Comparison of ENCODE assay signal across 25 cellular contexts in the genomic region with DNA sequence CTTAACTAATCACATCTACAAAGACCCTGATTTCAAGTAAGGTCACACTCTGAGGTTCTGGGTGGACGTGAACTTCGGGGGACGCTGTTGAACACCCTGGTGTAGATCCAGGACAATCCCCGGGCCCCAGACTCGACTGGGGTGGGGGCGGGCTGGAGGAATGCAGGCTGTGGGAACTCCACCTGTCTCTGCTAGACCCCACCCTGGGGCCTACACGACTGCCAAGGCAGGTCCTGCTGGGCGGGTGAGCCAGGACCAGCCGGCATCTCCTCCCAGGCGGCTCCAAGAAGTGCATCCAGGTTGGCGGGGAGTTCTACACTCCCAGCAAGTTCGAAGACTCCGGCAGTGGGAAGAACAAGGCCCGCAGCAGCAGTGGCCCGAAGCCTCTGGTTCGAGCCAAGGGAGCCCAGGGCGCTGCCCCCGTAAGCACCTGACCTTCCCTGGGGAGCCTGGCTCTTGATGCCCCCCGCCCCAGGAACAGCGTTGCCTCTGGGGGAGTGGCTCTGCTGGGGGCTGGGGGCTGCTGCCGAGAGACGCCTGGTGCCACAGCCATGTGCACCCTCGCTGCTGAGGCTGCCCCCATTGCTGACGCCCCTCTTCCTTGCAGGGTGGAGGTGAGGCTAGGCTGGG. TPM values are rescaled to one million over a fixed set of nuclear protein-coding genes. Genes with fewer than 3 reads are reported as not detected.
DNase-seq lines count a peak whose midpoint lies in the region; ATAC-seq and TF ChIP-seq lines count a peak whose summit lies in the region.
"Had no signal": no experiment of that assay in that cellular context is flagged by ENCODE, and none has a peak within 500 bp of the region (broad histone marks: within the 10 kb centered on the region; RNA-seq: fewer than 3 reads in every experiment).

No MANE protein-coding gene starts in this region.

- H3K4me1 ChIP-seq in left ventricle myocardium inferior (peaks cover 11% of the 10 kb centered on the region), HEK293 (ENCODE audit: control insufficient read depth, insufficient read depth, low read length) (no peaks in the 10 kb centered on the region), spleen (peaks cover 3 to 21% (median 7%) of the 10 kb centered on the region in 6 donors)
- H3K4me1 ChIP-seq: BE2C had no signal

- POLR2A ChIA-PET in HEK293 (lab: Yijun Ruan, JAX), result no interaction called here

- H3K4me3 Mint-ChIP-seq in glutamatergic neuron (ENCODE audit: unreplicated experiment), result no peak overlapping the region

- H3K27ac ChIP-seq in left ventricle myocardium inferior (replicated peaks), result no peak overlapping the region
- H3K27ac ChIP-seq in HEK293 (ENCODE audit: extremely low read depth, low read depth, low read length), result no peak overlapping the region
- H3K27ac ChIP-seq in spleen, result no peak overlapping the region
- H3K27ac ChIP-seq: A549, GM23248 had no signal

- H3K4me3 ChIP-seq in left ventricle myocardium inferior (no peak overlapping the region), HEK293 (ENCODE audit: low read depth, low read length) (no peak overlapping the region), spleen (no peak overlapping the region)
- H3K4me3 ChIP-seq: A549, GM23248 had no signal

- no peak for TF ChIP-seq POLR2A in spleen (IDR thresholded peaks at IDR 0.05)

- DNase-seq in left cardiac atrium (peak; percentile 17), left ventricle myocardium inferior (no peak), glutamatergic neuron (peak; percentile 14), spleen (peak; percentile 72), head of caudate nucleus (no peak)
- DNase-seq: 8988T; ACHN; AML-193; BE2C; C1 segment of cervical spinal cord; Calu3; CD4-positive, alpha-beta memory T cell; COR-L47; DMS53; DMS79 treated with DMSO at 0.1 percent for 48 hours; GF-D8; GM23248; H7; HCEC 1CT had no signal

- CTCF ChIA-PET in HEK293 (lab: Yijun Ruan, JAX), result no interaction called here

- H3K27me3 Mint-ChIP-seq in glutamatergic neuron (ENCODE audit: unreplicated experiment), result no peaks in the 10 kb centered on the region
- H3K27me3 Mint-ChIP-seq: CD4-positive, alpha-beta memory T cell had no signal

- no peak overlapping the region for H3K27ac Mint-ChIP-seq in glutamatergic neuron (ENCODE audit: unreplicated experiment)

- H3K36me3 Mint-ChIP-seq in glutamatergic neuron (ENCODE audit: unreplicated experiment), result no peaks in the 10 kb centered on the region
- H3K36me3 Mint-ChIP-seq: CD4-positive, alpha-beta memory T cell had no signal

- intact Hi-C loops in left cardiac atrium (cut with DNase I), result no loop called here
- intact Hi-C loops in left ventricle myocardium inferior (cut with micrococcal nuclease), result no loop called here
- intact Hi-C loops in spleen (cut with DNase I; ENCODE audit: low total_unique reads), result no loop called here
- intact Hi-C loops in head of caudate nucleus (cut with DNase I), result no loop called here

- H3K27me3 ChIP-seq in left ventricle myocardium inferior (ENCODE audit: low read depth) (peaks cover 41% of the 10 kb centered on the region), spleen (replicated peaks in 1 of 7) (peaks cover 0 to 38% (median 25%) of the 10 kb centered on the region in 7 donors)
- H3K27me3 ChIP-seq: BE2C had no signal

- no peaks in the 10 kb centered on the region for H3K4me1 Mint-ChIP-seq in glutamatergic neuron (ENCODE audit: low read depth, unreplicated experiment)

- TF ChIP-seq CTCF in left ventricle myocardium inferior (IDR thresholded peaks at IDR 0.05; ENCODE audit: borderline replicate concordance) (no peak), HEK293 (tag by site-specific recombination; IDR thresholded peaks at IDR 0.05) (no peak), glutamatergic neuron (IDR thresholded peaks at IDR 0.05; ENCODE audit: partially characterized antibody, unreplicated experiment) (no peak), spleen (IDR thresholded peaks at IDR 0.05 in 8 of 11, conservative IDR thresholded peaks at IDR 0.05 in 3 of 11) (no peak)

- WGBS in spleen, 5 donors, result 82 to 93% (median 87%) methylated on average over 20 to 24 of the region's 24 CpGs

- H3K9me3 ChIP-seq in left ventricle myocardium inferior (replicated peaks), result no peaks in the 10 kb centered on the region
- no peaks in the 10 kb centered on the region for H3K9me3 ChIP-seq in HEK293 (ENCODE audit: control insufficient read depth, insufficient read depth, low read depth, low read length)
- H3K9me3 ChIP-seq in spleen, result no peaks in the 10 kb centered on the region
- H3K9me3 ChIP-seq: A549, BE2C had no signal

- no peaks in the 10 kb centered on the region for H3K36me3 ChIP-seq in left ventricle myocardium inferior
- no peaks in the 10 kb centered on the region for H3K36me3 ChIP-seq in HEK293 (ENCODE audit: control insufficient read depth in 2 of 2, insufficient read depth in 1 of 2, low read length in 2 of 2)
- no peaks in the 10 kb centered on the region for H3K36me3 ChIP-seq in spleen
- H3K36me3 ChIP-seq: BE2C had no signal

- no peak for ATAC-seq in left cardiac atrium
- no peak for ATAC-seq in HG03280 (IDR thresholded peaks at IDR 0.05; ENCODE audit: unreplicated experiment)
- ATAC-seq: A549 had no signal

- H3K9me3 Mint-ChIP-seq in glutamatergic neuron (ENCODE audit: unreplicated experiment), result peaks cover 2% of the 10 kb centered on the region
- H3K9me3 Mint-ChIP-seq: CD4-positive, alpha-beta memory T cell had no signal

TF ChIP-seq in HEK293, 187 proteins besides CTCF, POLR2A, EP300 and RAD21:
- TF ChIP-seq EGR2 (tag by site-specific recombination; IDR thresholded peaks at IDR 0.05; ENCODE audit: low read depth) (peak; percentile 23; the same call in 1 of the 2 replicates), ZNF24 (tag by site-specific recombination; IDR thresholded peaks at IDR 0.05) (no peak), KLF1 (tag by site-specific recombination; IDR thresholded peaks at IDR 0.05) (peak; percentile 91), TCF7L2 (IDR thresholded peaks at IDR 0.05; ENCODE audit: borderline replicate concordance, low read depth, low read length) (no peak)
- TF ChIP-seq, protein P1, sequence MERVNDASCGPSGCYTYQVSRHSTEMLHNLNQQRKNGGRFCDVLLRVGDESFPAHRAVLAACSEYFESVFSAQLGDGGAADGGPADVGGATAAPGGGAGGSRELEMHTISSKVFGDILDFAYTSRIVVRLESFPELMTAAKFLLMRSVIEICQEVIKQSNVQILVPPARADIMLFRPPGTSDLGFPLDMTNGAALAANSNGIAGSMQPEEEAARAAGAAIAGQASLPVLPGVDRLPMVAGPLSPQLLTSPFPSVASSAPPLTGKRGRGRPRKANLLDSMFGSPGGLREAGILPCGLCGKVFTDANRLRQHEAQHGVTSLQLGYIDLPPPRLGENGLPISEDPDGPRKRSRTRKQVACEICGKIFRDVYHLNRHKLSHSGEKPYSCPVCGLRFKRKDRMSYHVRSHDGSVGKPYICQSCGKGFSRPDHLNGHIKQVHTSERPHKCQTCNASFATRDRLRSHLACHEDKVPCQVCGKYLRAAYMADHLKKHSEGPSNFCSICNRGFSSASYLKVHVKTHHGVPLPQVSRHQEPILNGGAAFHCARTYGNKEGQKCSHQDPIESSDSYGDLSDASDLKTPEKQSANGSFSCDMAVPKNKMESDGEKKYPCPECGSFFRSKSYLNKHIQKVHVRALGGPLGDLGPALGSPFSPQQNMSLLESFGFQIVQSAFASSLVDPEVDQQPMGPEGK (tag by site-specific recombination; IDR thresholded peaks at IDR 0.05), result peak; percentile 38; the same call in 1 of the 2 replicates
- TF ChIP-seq, protein P2, sequence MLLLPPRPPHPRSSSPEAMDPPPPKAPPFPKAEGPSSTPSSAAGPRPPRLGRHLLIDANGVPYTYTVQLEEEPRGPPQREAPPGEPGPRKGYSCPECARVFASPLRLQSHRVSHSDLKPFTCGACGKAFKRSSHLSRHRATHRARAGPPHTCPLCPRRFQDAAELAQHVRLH (tag by site-specific recombination; IDR thresholded peaks at IDR 0.05), result no peak

RNA-seq across cellular contexts. Expression of gene AIRE, which starts 3.8 kb away (rescaled TPM):
- total RNA-seq in left cardiac atrium (under 1 TPM in 1 of 2 donors, not detected in 1; 0.08 TPM), left ventricle myocardium inferior (not detected), glutamatergic neuron (ENCODE audit: unreplicated experiment) (not detected), spleen (under 1 TPM in 2 of 7 donors, not detected in 5; 0.10 to 0.16 TPM)
- under 1 TPM in 2 of 3 donors, not detected in 1; 0.08 to 0.11 TPM for polyA plus RNA-seq in spleen
- total RNA-seq: Calu3; CD4-positive, alpha-beta memory T cell; Daoy; GM23248; H1 had no signal
- polyA plus RNA-seq: A549, GM23248 had no signal

RNA-seq across cellular contexts. Expression of gene PFKL, which starts 10.4 kb away (rescaled TPM):
- total RNA-seq in left cardiac atrium (10 to 100 TPM; 58.8 to 67.2 TPM), left ventricle myocardium inferior (47.7 TPM), glutamatergic neuron (ENCODE audit: unreplicated experiment) (48.6 TPM), spleen (100 to 1,000 TPM in 5 of 7 donors, 10 to 100 TPM in 2; 88.1 to 145 (median 126) TPM)
- 100 to 1,000 TPM in 1 of 3 donors, 10 to 100 TPM in 2; 65.9 to 113 (median 84.4) TPM for polyA plus RNA-seq in spleen

RNA-seq across cellular contexts. Expression of gene DNMT3L, which starts 27.8 kb away (rescaled TPM):
- total RNA-seq in left cardiac atrium (not detected), left ventricle myocardium inferior (not detected), glutamatergic neuron (ENCODE audit: unreplicated experiment) (not detected), spleen (not detected)
- not detected for polyA plus RNA-seq in spleen
- total RNA-seq: Calu3; CD4-positive, alpha-beta memory T cell; Daoy; GM23248; H1 had no signal
- polyA plus RNA-seq: A549; CD4-positive, alpha-beta memory T cell; GM23248 had no signal

RNA-seq across cellular contexts. Expression of gene ICOSLG, which starts 48.8 kb away (rescaled TPM):
- total RNA-seq in left cardiac atrium, result 1 to 10 TPM; 6.1 to 6.4 TPM
- 4.7 TPM for total RNA-seq in left ventricle myocardium inferior
- total RNA-seq in glutamatergic neuron (ENCODE audit: unreplicated experiment), result 0.37 TPM
- 10 to 100 TPM in 2 of 7 donors, 1 to 10 TPM in 5; 4.4 to 17.5 (median 8.5) TPM for total RNA-seq in spleen
- polyA plus RNA-seq in spleen, result 1 to 10 TPM; 1.9 to 6.6 (median 3.7) TPM
- total RNA-seq: G401 had no signal
- polyA plus RNA-seq: GM23248 had no signal

RNA-seq across cellular contexts. Expression of gene CFAP410, which starts 49.7 kb away (rescaled TPM):
- total RNA-seq in left cardiac atrium (10 to 100 TPM; 16.4 to 21.8 TPM), left ventricle myocardium inferior (12.0 TPM), glutamatergic neuron (ENCODE audit: unreplicated experiment) (20.6 TPM), spleen (10 to 100 TPM; 26.2 to 34.3 (median 32.3) TPM)
- 10 to 100 TPM; 41.5 to 79.8 (median 70.9) TPM for polyA plus RNA-seq in spleen

Comparison
In these comparisons a context has a peak if more than half of its experiments do, and no peak if none do; other contexts are left out.
1. DNase-seq: peak in left cardiac atrium (single experiment), glutamatergic neuron (single experiment) and spleen (single experiment); none in left ventricle myocardium inferior (single experiment) and head of caudate nucleus (0 of 42).